ENCODE assay signal across 19 cellular contexts in the genomic region with DNA sequence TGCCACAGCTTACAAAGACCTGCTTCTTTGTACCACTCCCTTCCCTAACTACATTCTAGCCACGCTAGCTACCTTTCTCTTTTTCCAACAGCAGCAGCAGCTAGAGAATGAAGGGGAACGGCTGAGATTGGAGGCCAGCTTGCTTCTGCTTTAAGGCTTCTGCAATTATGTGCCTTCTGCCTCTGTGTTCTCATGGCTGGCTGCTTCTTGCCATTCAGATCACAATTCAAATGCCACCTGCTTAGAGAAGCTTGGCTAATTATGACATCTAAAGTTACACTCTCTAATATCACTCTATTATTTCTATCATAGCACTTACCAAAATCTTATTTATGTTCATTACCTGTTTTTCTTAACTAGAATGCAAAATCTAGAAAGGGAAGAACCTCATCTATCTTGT.
DNase-seq lines count a peak whose midpoint lies in the region; ATAC-seq lines count a peak whose summit lies in the region.
"Had no signal": no experiment of that assay in that cellular context is flagged by ENCODE, and none has a peak within 500 bp of the region (broad histone marks: within the 10 kb centered on the region; RNA-seq: fewer than 3 reads in every experiment).

No MANE protein-coding gene starts in this region.

- intact Hi-C loops in posterior cingulate gyrus (cut with DNase I): no loop called here

- DNase-seq in NCI-H1092 (lab: John Stamatoyannopoulos, UW) (peak; percentile 4), NCI-H1436 (lab: John Stamatoyannopoulos, UW) (peak; percentile 52), NCI-H2171 (lab: John Stamatoyannopoulos, UW) (peak; percentile 61), retina (peak; percentile 59), posterior cingulate gyrus (no peak), iPS-NIHi11 (ENCODE audit: low spot score) (no peak)
- DNase-seq: CD4-positive, CD25-positive, alpha-beta regulatory T cell; GOT3; HCEC 1CT; KBM-7; MM.1S; NCI-H2029 treated with DMSO at 0.1 percent for 48 hours; NCI-H226; NCI-H82; OCI-M1; SJCRH30; T-cell had no signal

- ATAC-seq in HG03439 (IDR thresholded peaks at IDR 0.05; ENCODE audit: unreplicated experiment): no peak
- ATAC-seq: HepG2, T-cell had no signal

Comparison
In these comparisons a context has a peak if more than half of its experiments do, and no peak if none do; other contexts are left out.
1. DNase-seq: peak in NCI-H1092 (single experiment), NCI-H1436 (single experiment), NCI-H2171 (single experiment) and retina (single experiment); none in posterior cingulate gyrus (0 of 10) and iPS-NIHi11 (single experiment).